1 cellular context compared by ENCODE assay signal in the genomic region with DNA sequence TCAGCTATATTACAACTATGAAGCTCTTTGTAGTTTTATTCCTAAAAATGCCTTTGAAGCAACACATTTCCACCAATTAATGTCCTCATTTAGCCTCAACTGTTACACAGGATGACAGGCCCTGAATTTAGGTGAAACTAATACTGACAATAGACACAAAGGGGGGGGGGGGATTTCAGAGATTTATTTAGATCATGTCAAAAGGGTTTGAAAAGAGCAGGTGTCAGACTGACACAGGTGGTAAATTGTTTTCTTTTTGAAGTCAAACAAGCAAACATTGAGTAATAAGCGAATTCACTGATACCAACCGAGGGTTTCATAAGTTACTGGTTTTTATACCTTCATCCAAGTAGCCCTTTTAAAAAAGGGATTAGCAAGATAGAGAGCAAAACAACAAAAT.
TF ChIP-seq lines count a peak whose summit lies in the region.

No MANE protein-coding gene starts in this region.

TF ChIP-seq in GM12878, 131 proteins besides CTCF, POLR2A, EP300 and RAD21 (continued from another document):
- TF ChIP-seq, protein P1, sequence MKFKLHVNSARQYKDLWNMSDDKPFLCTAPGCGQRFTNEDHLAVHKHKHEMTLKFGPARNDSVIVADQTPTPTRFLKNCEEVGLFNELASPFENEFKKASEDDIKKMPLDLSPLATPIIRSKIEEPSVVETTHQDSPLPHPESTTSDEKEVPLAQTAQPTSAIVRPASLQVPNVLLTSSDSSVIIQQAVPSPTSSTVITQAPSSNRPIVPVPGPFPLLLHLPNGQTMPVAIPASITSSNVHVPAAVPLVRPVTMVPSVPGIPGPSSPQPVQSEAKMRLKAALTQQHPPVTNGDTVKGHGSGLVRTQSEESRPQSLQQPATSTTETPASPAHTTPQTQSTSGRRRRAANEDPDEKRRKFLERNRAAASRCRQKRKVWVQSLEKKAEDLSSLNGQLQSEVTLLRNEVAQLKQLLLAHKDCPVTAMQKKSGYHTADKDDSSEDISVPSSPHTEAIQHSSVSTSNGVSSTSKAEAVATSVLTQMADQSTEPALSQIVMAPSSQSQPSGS (IDR thresholded peaks at IDR 0.05; ENCODE audit: low read length): peak; percentile 64; the same call in 1 of the 2 replicates
- TF ChIP-seq WRNIP1 (IDR thresholded peaks at IDR 0.05; ENCODE audit: borderline replicate concordance, low read depth, low read length) (no peak), MTA3 (IDR thresholded peaks at IDR 0.05; ENCODE audit: borderline replicate concordance, low read length) (peak; percentile 74; the same call in 1 of the 2 replicates), CHD2 (IDR thresholded peaks at IDR 0.05; ENCODE audit: borderline replicate concordance, low read depth, low read length) (no peak), JUND (IDR thresholded peaks at IDR 0.05; ENCODE audit: low read depth, low read length) (no peak), ESRRA (IDR thresholded peaks at IDR 0.05; ENCODE audit: low read length) (no peak), ETV6 (conservative IDR thresholded peaks at IDR 0.05 in 1 of 2, IDR thresholded peaks at IDR 0.05 in 1 of 2; ENCODE audit: borderline replicate concordance in 1 of 2, low read depth in 1 of 2) (no peak), DPF2 (IDR thresholded peaks at IDR 0.05) (peak; percentile 51; the same call in 1 of the 2 replicates), SMAD5 (IDR thresholded peaks at IDR 0.05; ENCODE audit: low read depth) (no peak), LARP7 (IDR thresholded peaks at IDR 0.05) (no peak), BMI1 (IDR thresholded peaks at IDR 0.05; ENCODE audit: borderline replicate concordance) (no peak), YY1 (IDR thresholded peaks at IDR 0.05; ENCODE audit: low read depth, low read length) (no peak), ZNF622 (IDR thresholded peaks at IDR 0.05) (no peak), ZSCAN29 (IDR thresholded peaks at IDR 0.05) (no peak), GATAD2B (conservative IDR thresholded peaks at IDR 0.05; ENCODE audit: low read depth) (no peak), PAX5 (IDR thresholded peaks at IDR 0.05; ENCODE audit: borderline replicate concordance, low read depth, low read length) (no peak)
- TF ChIP-seq, protein P2, sequence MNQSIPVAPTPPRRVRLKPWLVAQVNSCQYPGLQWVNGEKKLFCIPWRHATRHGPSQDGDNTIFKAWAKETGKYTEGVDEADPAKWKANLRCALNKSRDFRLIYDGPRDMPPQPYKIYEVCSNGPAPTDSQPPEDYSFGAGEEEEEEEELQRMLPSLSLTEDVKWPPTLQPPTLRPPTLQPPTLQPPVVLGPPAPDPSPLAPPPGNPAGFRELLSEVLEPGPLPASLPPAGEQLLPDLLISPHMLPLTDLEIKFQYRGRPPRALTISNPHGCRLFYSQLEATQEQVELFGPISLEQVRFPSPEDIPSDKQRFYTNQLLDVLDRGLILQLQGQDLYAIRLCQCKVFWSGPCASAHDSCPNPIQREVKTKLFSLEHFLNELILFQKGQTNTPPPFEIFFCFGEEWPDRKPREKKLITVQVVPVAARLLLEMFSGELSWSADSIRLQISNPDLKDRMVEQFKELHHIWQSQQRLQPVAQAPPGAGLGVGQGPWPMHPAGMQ (IDR thresholded peaks at IDR 0.05; ENCODE audit: borderline replicate concordance): no peak
- TF ChIP-seq, protein P3, sequence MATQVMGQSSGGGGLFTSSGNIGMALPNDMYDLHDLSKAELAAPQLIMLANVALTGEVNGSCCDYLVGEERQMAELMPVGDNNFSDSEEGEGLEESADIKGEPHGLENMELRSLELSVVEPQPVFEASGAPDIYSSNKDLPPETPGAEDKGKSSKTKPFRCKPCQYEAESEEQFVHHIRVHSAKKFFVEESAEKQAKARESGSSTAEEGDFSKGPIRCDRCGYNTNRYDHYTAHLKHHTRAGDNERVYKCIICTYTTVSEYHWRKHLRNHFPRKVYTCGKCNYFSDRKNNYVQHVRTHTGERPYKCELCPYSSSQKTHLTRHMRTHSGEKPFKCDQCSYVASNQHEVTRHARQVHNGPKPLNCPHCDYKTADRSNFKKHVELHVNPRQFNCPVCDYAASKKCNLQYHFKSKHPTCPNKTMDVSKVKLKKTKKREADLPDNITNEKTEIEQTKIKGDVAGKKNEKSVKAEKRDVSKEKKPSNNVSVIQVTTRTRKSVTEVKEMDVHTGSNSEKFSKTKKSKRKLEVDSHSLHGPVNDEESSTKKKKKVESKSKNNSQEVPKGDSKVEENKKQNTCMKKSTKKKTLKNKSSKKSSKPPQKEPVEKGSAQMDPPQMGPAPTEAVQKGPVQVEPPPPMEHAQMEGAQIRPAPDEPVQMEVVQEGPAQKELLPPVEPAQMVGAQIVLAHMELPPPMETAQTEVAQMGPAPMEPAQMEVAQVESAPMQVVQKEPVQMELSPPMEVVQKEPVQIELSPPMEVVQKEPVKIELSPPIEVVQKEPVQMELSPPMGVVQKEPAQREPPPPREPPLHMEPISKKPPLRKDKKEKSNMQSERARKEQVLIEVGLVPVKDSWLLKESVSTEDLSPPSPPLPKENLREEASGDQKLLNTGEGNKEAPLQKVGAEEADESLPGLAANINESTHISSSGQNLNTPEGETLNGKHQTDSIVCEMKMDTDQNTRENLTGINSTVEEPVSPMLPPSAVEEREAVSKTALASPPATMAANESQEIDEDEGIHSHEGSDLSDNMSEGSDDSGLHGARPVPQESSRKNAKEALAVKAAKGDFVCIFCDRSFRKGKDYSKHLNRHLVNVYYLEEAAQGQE (IDR thresholded peaks at IDR 0.05; ENCODE audit: low read depth, low read length): no peak
- TF ChIP-seq, protein P4, sequence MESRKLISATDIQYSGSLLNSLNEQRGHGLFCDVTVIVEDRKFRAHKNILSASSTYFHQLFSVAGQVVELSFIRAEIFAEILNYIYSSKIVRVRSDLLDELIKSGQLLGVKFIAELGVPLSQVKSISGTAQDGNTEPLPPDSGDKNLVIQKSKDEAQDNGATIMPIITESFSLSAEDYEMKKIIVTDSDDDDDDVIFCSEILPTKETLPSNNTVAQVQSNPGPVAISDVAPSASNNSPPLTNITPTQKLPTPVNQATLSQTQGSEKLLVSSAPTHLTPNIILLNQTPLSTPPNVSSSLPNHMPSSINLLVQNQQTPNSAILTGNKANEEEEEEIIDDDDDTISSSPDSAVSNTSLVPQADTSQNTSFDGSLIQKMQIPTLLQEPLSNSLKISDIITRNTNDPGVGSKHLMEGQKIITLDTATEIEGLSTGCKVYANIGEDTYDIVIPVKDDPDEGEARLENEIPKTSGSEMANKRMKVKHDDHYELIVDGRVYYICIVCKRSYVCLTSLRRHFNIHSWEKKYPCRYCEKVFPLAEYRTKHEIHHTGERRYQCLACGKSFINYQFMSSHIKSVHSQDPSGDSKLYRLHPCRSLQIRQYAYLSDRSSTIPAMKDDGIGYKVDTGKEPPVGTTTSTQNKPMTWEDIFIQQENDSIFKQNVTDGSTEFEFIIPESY (IDR thresholded peaks at IDR 0.05): no peak
- TF ChIP-seq, protein P5, sequence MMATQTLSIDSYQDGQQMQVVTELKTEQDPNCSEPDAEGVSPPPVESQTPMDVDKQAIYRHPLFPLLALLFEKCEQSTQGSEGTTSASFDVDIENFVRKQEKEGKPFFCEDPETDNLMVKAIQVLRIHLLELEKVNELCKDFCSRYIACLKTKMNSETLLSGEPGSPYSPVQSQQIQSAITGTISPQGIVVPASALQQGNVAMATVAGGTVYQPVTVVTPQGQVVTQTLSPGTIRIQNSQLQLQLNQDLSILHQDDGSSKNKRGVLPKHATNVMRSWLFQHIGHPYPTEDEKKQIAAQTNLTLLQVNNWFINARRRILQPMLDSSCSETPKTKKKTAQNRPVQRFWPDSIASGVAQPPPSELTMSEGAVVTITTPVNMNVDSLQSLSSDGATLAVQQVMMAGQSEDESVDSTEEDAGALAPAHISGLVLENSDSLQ (IDR thresholded peaks at IDR 0.05): peak; percentile 81
